In genomic region chr20:21705466-21706344, GRCh38 we compare ENCODE assay signal across 10 cellular contexts. TPM values are rescaled to one million over a fixed set of nuclear protein-coding genes. Genes with fewer than 3 reads are reported as not detected.
DNase-seq lines count a peak whose midpoint lies in the region; ATAC-seq and TF ChIP-seq lines count a peak whose summit lies in the region.
"Had no signal": no experiment of that assay in that cellular context is flagged by ENCODE, and none has a peak within 500 bp of the region (broad histone marks: within the 10 kb centered on the region; RNA-seq: fewer than 3 reads in every experiment).

Gene PAX1, plus strand, starts transcription at chr20:21705664. Its CDS starts 49 bp downstream, at chr20:21705713.

- no peak within 1 kb of the TSS for H2AFZ ChIP-seq in PC-9

- H3K36me3 Mint-ChIP-seq in activated T-helper 1 cell treated with anti-CD3 and anti-CD28 coated beads, Interleukin-12 subunit alpha, Interleukin-12 subunit beta, Interleukin-2, Interleukin-4 antibody, amounts not matched to agents 30 ng/mL and 10 ng/mL and 1 ng/mL, durations not matched to agents 14 hours and 24 hours and 36 hours (ENCODE audit: low read depth) = no peaks in the 10 kb centered on the region

- H3K79me2 ChIP-seq in PC-9 (ENCODE audit: low read depth) = no peaks in the 10 kb centered on the region

- TF ChIP-seq CTCF in lower lobe of right lung (IDR thresholded peaks at IDR 0.05) = no peak
- no peak for TF ChIP-seq CTCF in vagina (IDR thresholded peaks at IDR 0.05)
- no peak for TF ChIP-seq CTCF in PC-9 (conservative IDR thresholded peaks at IDR 0.05)

- no TSS peak for BruUV-seq in PC-9 (replicated peaks; lab: Mats Ljungman, UMichigan)

- POLR2A ChIA-PET in PC-9 (lab: Charles Lee; ENCODE audit: unreplicated experiment) = no interaction called here

- no peak for TF ChIP-seq POLR2A in vagina (IDR thresholded peaks at IDR 0.05)

- DNase-seq in left cardiac atrium = no peak
- DNase-seq in cardiac septum (ENCODE audit: low spot score) = no peak
- no peak for DNase-seq in activated T-helper 1 cell treated with anti-CD3 and anti-CD28 coated beads, Interleukin-12 subunit alpha, Interleukin-12 subunit beta, Interleukin-2, Interleukin-4 antibody, amounts not matched to agents 30 ng/mL and 10 ng/mL and 1 ng/mL, durations not matched to agents 14 hours and 24 hours and 36 hours (ENCODE audit: low spot score)
- no peak for DNase-seq in lower lobe of right lung
- DNase-seq in vagina (ENCODE audit: extremely low spot score in 2 of 2) = peak; percentile 37 to 79
- no peak for DNase-seq in EL
- DNase-seq in PC-9 = no peak
- DNase-seq: foreskin keratinocyte had no signal

- peaks cover 95% of the 10 kb centered on the region for H3K27me3 ChIP-seq in lower lobe of right lung (ENCODE audit: low read depth)
- H3K27me3 ChIP-seq in vagina = peaks cover 6% of the 10 kb centered on the region
- H3K27me3 ChIP-seq in PC-9 (ENCODE audit: insufficient read depth, low read depth) = peaks cover 52% of the 10 kb centered on the region

- no peaks in the 10 kb centered on the region for H3K9me2 ChIP-seq in PC-9 (ENCODE audit: insufficient read depth)

- no peaks in the 10 kb centered on the region for H4K20me1 ChIP-seq in PC-9 (ENCODE audit: insufficient read depth)

- CTCF ChIA-PET in PC-9 (lab: Charles Lee) = no interaction called here

- H3K4me3 Mint-ChIP-seq in activated T-helper 1 cell treated with anti-CD3 and anti-CD28 coated beads, Interleukin-12 subunit alpha, Interleukin-12 subunit beta, Interleukin-2, Interleukin-4 antibody, amounts not matched to agents 30 ng/mL and 10 ng/mL and 1 ng/mL, durations not matched to agents 14 hours and 24 hours and 36 hours = no peak within 1 kb of the TSS

- H3F3A ChIP-seq in PC-9 (ENCODE audit: insufficient read depth, low read depth) = no peaks in the 10 kb centered on the region

- no peaks in the 10 kb centered on the region for H3K36me3 ChIP-seq in lower lobe of right lung
- no peaks in the 10 kb centered on the region for H3K36me3 ChIP-seq in vagina
- no peaks in the 10 kb centered on the region for H3K36me3 ChIP-seq in PC-9 (ENCODE audit: low read depth)

- H3K9me3 Mint-ChIP-seq in activated T-helper 1 cell treated with anti-CD3 and anti-CD28 coated beads, Interleukin-12 subunit alpha, Interleukin-12 subunit beta, Interleukin-2, Interleukin-4 antibody, amounts not matched to agents 30 ng/mL and 10 ng/mL and 1 ng/mL, durations not matched to agents 14 hours and 24 hours and 36 hours = no peaks in the 10 kb centered on the region

- no peak within 1 kb of the TSS for H3K4me2 ChIP-seq in PC-9

- H3K9me3 ChIP-seq in lower lobe of right lung (no peaks in the 10 kb centered on the region), vagina (no peaks in the 10 kb centered on the region), PC-9 (ENCODE audit: insufficient read depth, low read depth) (no peaks in the 10 kb centered on the region)

- peaks cover 8% of the 10 kb centered on the region for H3K4me1 Mint-ChIP-seq in activated T-helper 1 cell treated with anti-CD3 and anti-CD28 coated beads, Interleukin-12 subunit alpha, Interleukin-12 subunit beta, Interleukin-2, Interleukin-4 antibody, amounts not matched to agents 30 ng/mL and 10 ng/mL and 1 ng/mL, durations not matched to agents 14 hours and 24 hours and 36 hours (ENCODE audit: low read depth)

- ATAC-seq in left cardiac atrium = peak; percentile 34 to 51
- ATAC-seq in lower lobe of right lung = peak; percentile 15 to 18
- no peak for ATAC-seq in HG03095 (IDR thresholded peaks at IDR 0.05; ENCODE audit: unreplicated experiment)
- ATAC-seq: foreskin keratinocyte had no signal

- peaks cover 10% of the 10 kb centered on the region for H3K4me1 ChIP-seq in lower lobe of right lung
- H3K4me1 ChIP-seq in vagina = peaks cover 7% of the 10 kb centered on the region
- no peaks in the 10 kb centered on the region for H3K4me1 ChIP-seq in PC-9 (replicated peaks; ENCODE audit: insufficient read depth)
- H3K4me1 ChIP-seq: foreskin keratinocyte had no signal

- H3K27ac Mint-ChIP-seq in activated T-helper 1 cell treated with anti-CD3 and anti-CD28 coated beads, Interleukin-12 subunit alpha, Interleukin-12 subunit beta, Interleukin-2, Interleukin-4 antibody, amounts not matched to agents 30 ng/mL and 10 ng/mL and 1 ng/mL, durations not matched to agents 14 hours and 24 hours and 36 hours = peak within 1 kb of the TSS; percentile 48

- peaks cover 77% of the 10 kb centered on the region for H3K27me3 Mint-ChIP-seq in activated T-helper 1 cell treated with anti-CD3 and anti-CD28 coated beads, Interleukin-12 subunit alpha, Interleukin-12 subunit beta, Interleukin-2, Interleukin-4 antibody, amounts not matched to agents 30 ng/mL and 10 ng/mL and 1 ng/mL, durations not matched to agents 14 hours and 24 hours and 36 hours (ENCODE audit: insufficient read depth)

- H3K27ac ChIP-seq in lower lobe of right lung = no peak within 1 kb of the TSS
- no peak within 1 kb of the TSS for H3K27ac ChIP-seq in vagina
- H3K27ac ChIP-seq in PC-9 = no peak within 1 kb of the TSS
- H3K27ac ChIP-seq: foreskin keratinocyte had no signal

- H3K4me3 ChIP-seq in lower lobe of right lung (no peak within 1 kb of the TSS), vagina (peak within 1 kb of the TSS in 1 of 2 donors; percentile 26), PC-9 (no peak within 1 kb of the TSS)

- intact Hi-C loops in left cardiac atrium (cut with DNase I) = no loop called here
- intact Hi-C loops in cardiac septum (cut with DNase I) = no loop called here
- intact Hi-C loops in activated T-helper 1 cell treated with anti-CD3 and anti-CD28 coated beads, Interleukin-12 subunit alpha, Interleukin-12 subunit beta, Interleukin-2, Interleukin-4 antibody, amounts not matched to agents 30 ng/mL and 10 ng/mL and 1 ng/mL, durations not matched to agents 14 hours and 24 hours and 36 hours (cut with micrococcal nuclease) = loop anchor here (2.0 to 10.0 kb wide), 3 partner anchors 471 to 871 kb away; no protein-coding TSS in a partner anchor
- intact Hi-C loops in lower lobe of right lung (cut with DNase I) = no loop called here
- intact Hi-C loops in vagina (cut with DNase I) = no loop called here
- intact Hi-C loops in PC-9 (cut with micrococcal nuclease; ENCODE audit: unreplicated experiment) = no loop called here

RNA-seq across cellular contexts. Expression of gene PAX1, which starts in this region (rescaled TPM):
- total RNA-seq in left cardiac atrium = not detected
- total RNA-seq in cardiac septum = 0.35 TPM
- not detected in 2 replicates for total RNA-seq in activated T-helper 1 cell treated with anti-CD3 and anti-CD28 coated beads, Interleukin-12 subunit alpha, Interleukin-12 subunit beta, Interleukin-2, Interleukin-4 antibody, amounts not matched to agents 30 ng/mL and 10 ng/mL and 1 ng/mL, durations not matched to agents 14 hours and 24 hours and 36 hours
- total RNA-seq in lower lobe of right lung = not detected
- total RNA-seq in vagina = not detected
- not detected in 2 replicates for total RNA-seq in PC-9 (2021)
- total RNA-seq: foreskin keratinocyte, RPMI7951 had no signal

Comparison
In these comparisons a context has a peak if more than half of its experiments do, and no peak if none do; other contexts are left out.
1. Peak in ATAC-seq in left cardiac atrium; RNA of the gene not detected or under 1 TPM.
2. Peak in ATAC-seq in lower lobe of right lung; RNA of the gene not detected or under 1 TPM.
3. Peak in DNase-seq in vagina; RNA of the gene not detected or under 1 TPM.